ENCODE assay signal across 18 cellular contexts in the genomic region with DNA sequence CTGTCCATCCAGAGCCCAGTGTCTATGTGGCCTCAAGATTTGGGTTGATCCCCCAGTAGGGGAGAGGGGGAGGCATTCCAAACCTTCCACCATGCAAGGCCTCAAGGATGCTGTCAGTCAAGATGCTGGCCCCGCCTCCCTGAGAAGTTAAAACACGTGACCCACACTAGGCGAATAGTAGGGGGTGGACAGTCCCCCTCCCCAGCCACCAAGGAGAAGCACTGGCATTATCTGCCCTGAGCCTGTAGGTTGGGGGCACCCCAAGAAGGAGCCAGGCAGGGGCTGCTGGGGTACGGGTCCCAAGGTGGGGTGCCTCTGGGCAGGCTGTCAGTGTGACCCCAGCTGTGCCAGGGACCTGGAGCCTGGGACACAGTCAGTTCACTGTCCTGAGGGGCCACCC. TPM values are rescaled to one million over a fixed set of nuclear protein-coding genes. Genes with fewer than 3 reads are reported as not detected.
DNase-seq lines count a peak whose midpoint lies in the region; ATAC-seq and TF ChIP-seq lines count a peak whose summit lies in the region.
"Had no signal": no experiment of that assay in that cellular context is flagged by ENCODE, and none has a peak within 500 bp of the region (broad histone marks: within the 10 kb centered on the region; RNA-seq: fewer than 3 reads in every experiment).

No MANE protein-coding gene starts in this region.

- H3K4me3 Mint-ChIP-seq in T-helper 17 cell: peak overlapping the region; percentile 63

- H3K27me3 ChIP-seq in right atrium auricular region: no peaks in the 10 kb centered on the region
- no peaks in the 10 kb centered on the region for H3K27me3 ChIP-seq in iPS-15b (ENCODE audit: control insufficient read depth, insufficient read depth, low read length)
- no peaks in the 10 kb centered on the region for H3K27me3 ChIP-seq in thyroid gland
- H3K27me3 ChIP-seq: gastrocnemius medialis had no signal

- H3K27me3 Mint-ChIP-seq in T-helper 17 cell: no peaks in the 10 kb centered on the region
- H3K27me3 Mint-ChIP-seq: memory B cell had no signal

- peak overlapping the region in 1 of 2 donors; percentile 80 for H3K27ac ChIP-seq in right atrium auricular region
- H3K27ac ChIP-seq in thyroid gland: peak overlapping the region; percentile 69 to 97 (median 84)
- H3K27ac ChIP-seq: HL-60 had no signal

- H3K9me3 ChIP-seq in right atrium auricular region (no peaks in the 10 kb centered on the region), T-helper 17 cell (ENCODE audit: control insufficient read depth, low read length, poor library complexity, severe bottlenecking) (no peaks in the 10 kb centered on the region), iPS-15b (ENCODE audit: control insufficient read depth, insufficient read depth, low read length) (no peaks in the 10 kb centered on the region), thyroid gland (no peaks in the 10 kb centered on the region)
- H3K9me3 ChIP-seq: gastrocnemius medialis had no signal

- TF ChIP-seq CTCF in right atrium auricular region (IDR thresholded peaks at IDR 0.05) (no peak), thyroid gland (IDR thresholded peaks at IDR 0.05) (no peak)

- no peak overlapping the region for H3K27ac Mint-ChIP-seq in T-helper 17 cell
- H3K27ac Mint-ChIP-seq: memory B cell had no signal

- H3K4me3 ChIP-seq in right atrium auricular region: no peak overlapping the region
- peak overlapping the region; percentile 84 for H3K4me3 ChIP-seq in iPS-15b (ENCODE audit: low read depth, low read length)
- H3K4me3 ChIP-seq in thyroid gland (replicated peaks in 1 of 3): peak overlapping the region in 1 of 3 donors; percentile 98

- H3K4me1 ChIP-seq in right atrium auricular region (peaks cover 0 to 42% of the 10 kb centered on the region in 2 donors), iPS-15b (ENCODE audit: control insufficient read depth, insufficient read depth, low read length) (peaks cover 17% of the 10 kb centered on the region), thyroid gland (peaks cover 63 to 71% of the 10 kb centered on the region in 2 donors)

- no peak for ATAC-seq in Right ventricle myocardium inferior
- ATAC-seq in T-helper 17 cell: no peak
- ATAC-seq: gastrocnemius medialis had no signal

- 36 to 68% methylated on average over 3 to 4 of the region's 4 CpGs for WGBS in thyroid gland, 2 donors

- H3K9ac ChIP-seq in iPS-15b (ENCODE audit: low read depth, low read length): peak overlapping the region; percentile 16

- intact Hi-C loops in Right ventricle myocardium inferior (cut with DNase I): no loop called here
- intact Hi-C loops in thyroid gland (cut with DNase I): no loop called here

- no peaks in the 10 kb centered on the region for H3K36me3 Mint-ChIP-seq in T-helper 17 cell (ENCODE audit: low read depth)
- H3K36me3 Mint-ChIP-seq: memory B cell had no signal

- DNase-seq in Right ventricle myocardium inferior (ENCODE audit: missing footprints): peak; percentile 66
- DNase-seq in right atrium auricular region (ENCODE audit: low spot score): no peak
- DNase-seq in T-helper 17 cell: no peak
- peak; percentile 45 to 52 for DNase-seq in thyroid gland
- DNase-seq in effector CD8-positive, alpha-beta T cell (lab: John Stamatoyannopoulos, UW): no peak
- no peak for DNase-seq in effector CD4-positive, alpha-beta T cell
- no peak for DNase-seq in HCEC 1CT
- DNase-seq: ACHN; activated CD8-positive, alpha-beta memory T cell treated with anti-CD3 and anti-CD28 coated beads for 24 hours; amniotic stem cell; gastrocnemius medialis had no signal

- H3K36me3 ChIP-seq in right atrium auricular region (no peaks in the 10 kb centered on the region), iPS-15b (ENCODE audit: control insufficient read depth, insufficient read depth, low read length) (peaks cover 15% of the 10 kb centered on the region), thyroid gland (no peaks in the 10 kb centered on the region)
- H3K36me3 ChIP-seq: gastrocnemius medialis had no signal

- TF ChIP-seq POLR2A in thyroid gland (IDR thresholded peaks at IDR 0.05): no peak

- peaks cover 11% of the 10 kb centered on the region for H3K4me1 Mint-ChIP-seq in T-helper 17 cell

RNA-seq across cellular contexts. Expression of a gene that starts 2.3 kb away (rescaled TPM):
- total RNA-seq in Right ventricle myocardium inferior: 18.6 TPM
- 10 to 100 TPM; 24.7 to 34.0 TPM for total RNA-seq in right atrium auricular region
- 1 to 10 TPM; 3.7 to 5.9 TPM for total RNA-seq in T-helper 17 cell
- 100 to 1,000 TPM; 354 to 606 (median 433) TPM for total RNA-seq in thyroid gland

RNA-seq across cellular contexts. Expression of a gene that starts 19.2 kb away (rescaled TPM):
- total RNA-seq in Right ventricle myocardium inferior: not detected
- total RNA-seq in right atrium auricular region: not detected
- total RNA-seq in T-helper 17 cell: not detected
- not detected for total RNA-seq in thyroid gland
- total RNA-seq: cerebellum, endothelial cell of umbilical vein, NCI-H460, urinary bladder had no signal

Comparison
In these comparisons a context has a peak if more than half of its experiments do, and no peak if none do; other contexts are left out.
1. DNase-seq: peak in Right ventricle myocardium inferior (single experiment) and thyroid gland (2 of 2); none in right atrium auricular region (single experiment), T-helper 17 cell (0 of 3), effector CD8-positive, alpha-beta T cell (single experiment), effector CD4-positive, alpha-beta T cell (single experiment) and HCEC 1CT (single experiment).
2. RNA of a gene that starts 2.3 kb away (total RNA-seq): 354 to 606 TPM in thyroid gland; 24.7 to 34.0 TPM in right atrium auricular region, 18.6 TPM in Right ventricle myocardium inferior (single experiment) and 3.7 to 5.9 TPM in T-helper 17 cell; every median in the first group is over 10 times any median in the second.